ENCODE assay signal across 1 cellular context in the genomic region with DNA sequence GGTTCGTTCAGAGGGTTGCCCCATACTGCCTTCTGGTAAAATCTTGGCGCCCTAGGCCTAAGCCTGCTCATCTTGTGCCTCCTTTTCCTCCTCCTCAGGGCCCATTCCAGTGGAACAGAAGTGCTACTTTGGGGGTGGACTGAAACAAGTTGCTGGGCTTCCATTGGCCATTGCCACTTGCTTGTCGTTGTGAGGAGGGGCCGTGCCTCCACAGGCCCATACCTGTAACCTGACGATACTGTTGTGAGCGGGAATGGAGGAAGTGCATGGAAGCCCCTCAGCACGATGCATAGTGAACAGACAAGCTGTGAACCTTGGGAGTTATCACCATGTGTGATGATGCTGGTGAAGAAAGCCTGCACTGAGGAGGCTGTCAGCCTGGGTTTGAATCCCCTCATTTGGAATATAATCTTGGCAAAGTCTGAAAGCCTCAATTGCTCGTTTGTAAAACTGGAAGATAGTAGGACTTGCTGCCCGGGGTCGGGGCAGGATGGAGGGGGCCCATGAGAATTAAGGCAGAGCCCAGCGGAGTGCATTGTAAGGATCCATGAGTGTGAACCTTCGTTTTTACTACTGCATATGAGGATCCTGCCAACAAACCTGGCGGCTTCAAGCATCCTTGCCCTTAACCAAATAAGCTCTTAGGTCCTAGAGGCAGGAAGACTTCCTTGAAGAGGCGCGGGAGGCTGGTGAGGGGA.
TF ChIP-seq lines count a peak whose summit lies in the region.

No MANE protein-coding gene starts in this region.

TF ChIP-seq in HEK293, 187 proteins besides CTCF, POLR2A, EP300 and RAD21 (continued from another document and continues in another):
- TF ChIP-seq, protein P1, sequence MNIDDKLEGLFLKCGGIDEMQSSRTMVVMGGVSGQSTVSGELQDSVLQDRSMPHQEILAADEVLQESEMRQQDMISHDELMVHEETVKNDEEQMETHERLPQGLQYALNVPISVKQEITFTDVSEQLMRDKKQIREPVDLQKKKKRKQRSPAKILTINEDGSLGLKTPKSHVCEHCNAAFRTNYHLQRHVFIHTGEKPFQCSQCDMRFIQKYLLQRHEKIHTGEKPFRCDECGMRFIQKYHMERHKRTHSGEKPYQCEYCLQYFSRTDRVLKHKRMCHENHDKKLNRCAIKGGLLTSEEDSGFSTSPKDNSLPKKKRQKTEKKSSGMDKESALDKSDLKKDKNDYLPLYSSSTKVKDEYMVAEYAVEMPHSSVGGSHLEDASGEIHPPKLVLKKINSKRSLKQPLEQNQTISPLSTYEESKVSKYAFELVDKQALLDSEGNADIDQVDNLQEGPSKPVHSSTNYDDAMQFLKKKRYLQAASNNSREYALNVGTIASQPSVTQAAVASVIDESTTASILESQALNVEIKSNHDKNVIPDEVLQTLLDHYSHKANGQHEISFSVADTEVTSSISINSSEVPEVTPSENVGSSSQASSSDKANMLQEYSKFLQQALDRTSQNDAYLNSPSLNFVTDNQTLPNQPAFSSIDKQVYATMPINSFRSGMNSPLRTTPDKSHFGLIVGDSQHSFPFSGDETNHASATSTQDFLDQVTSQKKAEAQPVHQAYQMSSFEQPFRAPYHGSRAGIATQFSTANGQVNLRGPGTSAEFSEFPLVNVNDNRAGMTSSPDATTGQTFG (tag by site-specific recombination; IDR thresholded peaks at IDR 0.05; ENCODE audit: borderline replicate concordance), result no peak
- TF ChIP-seq, protein P2, sequence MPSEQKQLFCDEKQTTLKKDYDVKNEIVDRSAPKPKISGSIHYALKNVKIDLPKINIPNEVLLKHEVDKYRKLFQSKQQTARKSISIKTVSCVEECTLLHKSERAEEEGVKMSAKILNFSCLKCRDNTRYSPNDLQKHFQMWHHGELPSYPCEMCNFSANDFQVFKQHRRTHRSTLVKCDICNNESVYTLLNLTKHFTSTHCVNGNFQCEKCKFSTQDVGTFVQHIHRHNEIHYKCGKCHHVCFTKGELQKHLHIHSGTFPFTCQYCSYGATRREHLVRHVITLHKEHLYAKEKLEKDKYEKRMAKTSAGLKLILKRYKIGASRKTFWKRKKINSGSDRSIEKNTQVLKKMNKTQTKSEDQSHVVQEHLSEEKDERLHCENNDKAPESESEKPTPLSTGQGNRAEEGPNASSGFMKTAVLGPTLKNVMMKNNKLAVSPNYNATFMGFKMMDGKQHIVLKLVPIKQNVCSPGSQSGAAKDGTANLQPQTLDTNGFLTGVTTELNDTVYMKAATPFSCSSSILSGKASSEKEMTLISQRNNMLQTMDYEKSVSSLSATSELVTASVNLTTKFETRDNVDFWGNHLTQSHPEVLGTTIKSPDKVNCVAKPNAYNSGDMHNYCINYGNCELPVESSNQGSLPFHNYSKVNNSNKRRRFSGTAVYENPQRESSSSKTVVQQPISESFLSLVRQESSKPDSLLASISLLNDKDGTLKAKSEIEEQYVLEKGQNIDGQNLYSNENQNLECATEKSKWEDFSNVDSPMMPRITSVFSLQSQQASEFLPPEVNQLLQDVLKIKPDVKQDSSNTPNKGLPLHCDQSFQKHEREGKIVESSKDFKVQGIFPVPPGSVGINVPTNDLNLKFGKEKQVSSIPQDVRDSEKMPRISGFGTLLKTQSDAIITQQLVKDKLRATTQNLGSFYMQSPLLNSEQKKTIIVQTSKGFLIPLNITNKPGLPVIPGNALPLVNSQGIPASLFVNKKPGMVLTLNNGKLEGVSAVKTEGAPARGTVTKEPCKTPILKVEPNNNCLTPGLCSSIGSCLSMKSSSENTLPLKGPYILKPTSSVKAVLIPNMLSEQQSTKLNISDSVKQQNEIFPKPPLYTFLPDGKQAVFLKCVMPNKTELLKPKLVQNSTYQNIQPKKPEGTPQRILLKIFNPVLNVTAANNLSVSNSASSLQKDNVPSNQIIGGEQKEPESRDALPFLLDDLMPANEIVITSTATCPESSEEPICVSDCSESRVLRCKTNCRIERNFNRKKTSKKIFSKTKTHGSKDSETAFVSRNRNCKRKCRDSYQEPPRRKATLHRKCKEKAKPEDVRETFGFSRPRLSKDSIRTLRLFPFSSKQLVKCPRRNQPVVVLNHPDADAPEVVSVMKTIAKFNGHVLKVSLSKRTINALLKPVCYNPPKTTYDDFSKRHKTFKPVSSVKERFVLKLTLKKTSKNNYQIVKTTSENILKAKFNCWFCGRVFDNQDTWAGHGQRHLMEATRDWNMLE (tag by site-specific recombination; conservative IDR thresholded peaks at IDR 0.05; ENCODE audit: low read depth), result no peak
- TF ChIP-seq OSR2 (tag by site-specific recombination; IDR thresholded peaks at IDR 0.05) (no peak), ZFP41 (tag by site-specific recombination; IDR thresholded peaks at IDR 0.05; ENCODE audit: borderline replicate concordance) (no peak), ZNF785 (tag by site-specific recombination; IDR thresholded peaks at IDR 0.05) (no peak), KLF8 (tag by site-specific recombination; IDR thresholded peaks at IDR 0.05) (no peak; the same call in 1 of the 2 replicates), ZNF324 (tag by site-specific recombination; IDR thresholded peaks at IDR 0.05) (0 out of 2 replicates have a peak, but pooled peaks have one; percentile 7), ZFHX2 (tag by site-specific recombination; conservative IDR thresholded peaks at IDR 0.05) (no peak), ZNF239 (tag by site-specific recombination; IDR thresholded peaks at IDR 0.05) (no peak), ZNF184 (tag by site-specific recombination; IDR thresholded peaks at IDR 0.05) (no peak), ZNF529 (tag by site-specific recombination; IDR thresholded peaks at IDR 0.05; ENCODE audit: insufficient replicate concordance) (no peak), ZNF341 (tag by site-specific recombination; IDR thresholded peaks at IDR 0.05; ENCODE audit: low read depth) (0 out of 2 replicates have a peak, but pooled peaks have one; percentile 29), EGR2 (tag by site-specific recombination; IDR thresholded peaks at IDR 0.05; ENCODE audit: low read depth) (no peak), OVOL3 (tag by site-specific recombination; IDR thresholded peaks at IDR 0.05) (no peak), ZNF155 (tag by site-specific recombination; IDR thresholded peaks at IDR 0.05) (no peak), ZNF214 (tag by site-specific recombination; IDR thresholded peaks at IDR 0.05; ENCODE audit: borderline replicate concordance) (no peak), GLIS2 (tag by site-specific recombination; IDR thresholded peaks at IDR 0.05) (no peak), ZNF266 (tag by site-specific recombination; IDR thresholded peaks at IDR 0.05; ENCODE audit: low read depth) (no peak), ZNF48 (tag by site-specific recombination; IDR thresholded peaks at IDR 0.05) (no peak), ZNF274 (IDR thresholded peaks at IDR 0.05; ENCODE audit: low read length) (no peak), ZNF274 (tag by site-specific recombination; IDR thresholded peaks at IDR 0.05; ENCODE audit: borderline replicate concordance) (no peak), ZNF521 (tag by site-specific recombination; IDR thresholded peaks at IDR 0.05) (no peak), ZNF549 (tag by site-specific recombination; IDR thresholded peaks at IDR 0.05) (no peak), ZNF202 (tag by site-specific recombination; IDR thresholded peaks at IDR 0.05; ENCODE audit: borderline replicate concordance) (no peak), ZNF221 (tag by site-specific recombination; IDR thresholded peaks at IDR 0.05; ENCODE audit: borderline replicate concordance) (no peak), RBAK (tag by site-specific recombination; IDR thresholded peaks at IDR 0.05) (no peak), ZNF132 (tag by site-specific recombination; IDR thresholded peaks at IDR 0.05; ENCODE audit: borderline replicate concordance) (no peak), ZNF10 (tag by site-specific recombination; IDR thresholded peaks at IDR 0.05) (no peak), MYNN (tag by site-specific recombination; IDR thresholded peaks at IDR 0.05; ENCODE audit: borderline replicate concordance) (no peak), ZNF654 (tag by site-specific recombination; IDR thresholded peaks at IDR 0.05; ENCODE audit: low read depth) (no peak)
- TF ChIP-seq, protein P3, sequence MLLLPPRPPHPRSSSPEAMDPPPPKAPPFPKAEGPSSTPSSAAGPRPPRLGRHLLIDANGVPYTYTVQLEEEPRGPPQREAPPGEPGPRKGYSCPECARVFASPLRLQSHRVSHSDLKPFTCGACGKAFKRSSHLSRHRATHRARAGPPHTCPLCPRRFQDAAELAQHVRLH (tag by site-specific recombination; IDR thresholded peaks at IDR 0.05), result no peak
- TF ChIP-seq, protein P4, sequence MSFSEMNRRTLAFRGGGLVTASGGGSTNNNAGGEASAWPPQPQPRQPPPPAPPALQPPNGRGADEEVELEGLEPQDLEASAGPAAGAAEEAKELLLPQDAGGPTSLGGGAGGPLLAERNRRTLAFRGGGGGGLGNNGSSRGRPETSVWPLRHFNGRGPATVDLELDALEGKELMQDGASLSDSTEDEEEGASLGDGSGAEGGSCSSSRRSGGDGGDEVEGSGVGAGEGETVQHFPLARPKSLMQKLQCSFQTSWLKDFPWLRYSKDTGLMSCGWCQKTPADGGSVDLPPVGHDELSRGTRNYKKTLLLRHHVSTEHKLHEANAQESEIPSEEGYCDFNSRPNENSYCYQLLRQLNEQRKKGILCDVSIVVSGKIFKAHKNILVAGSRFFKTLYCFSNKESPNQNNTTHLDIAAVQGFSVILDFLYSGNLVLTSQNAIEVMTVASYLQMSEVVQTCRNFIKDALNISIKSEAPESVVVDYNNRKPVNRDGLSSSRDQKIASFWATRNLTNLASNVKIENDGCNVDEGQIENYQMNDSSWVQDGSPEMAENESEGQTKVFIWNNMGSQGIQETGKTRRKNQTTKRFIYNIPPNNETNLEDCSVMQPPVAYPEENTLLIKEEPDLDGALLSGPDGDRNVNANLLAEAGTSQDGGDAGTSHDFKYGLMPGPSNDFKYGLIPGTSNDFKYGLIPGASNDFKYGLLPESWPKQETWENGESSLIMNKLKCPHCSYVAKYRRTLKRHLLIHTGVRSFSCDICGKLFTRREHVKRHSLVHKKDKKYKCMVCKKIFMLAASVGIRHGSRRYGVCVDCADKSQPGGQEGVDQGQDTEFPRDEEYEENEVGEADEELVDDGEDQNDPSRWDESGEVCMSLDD (tag by site-specific recombination; IDR thresholded peaks at IDR 0.05), result no peak
- TF ChIP-seq, protein P5, sequence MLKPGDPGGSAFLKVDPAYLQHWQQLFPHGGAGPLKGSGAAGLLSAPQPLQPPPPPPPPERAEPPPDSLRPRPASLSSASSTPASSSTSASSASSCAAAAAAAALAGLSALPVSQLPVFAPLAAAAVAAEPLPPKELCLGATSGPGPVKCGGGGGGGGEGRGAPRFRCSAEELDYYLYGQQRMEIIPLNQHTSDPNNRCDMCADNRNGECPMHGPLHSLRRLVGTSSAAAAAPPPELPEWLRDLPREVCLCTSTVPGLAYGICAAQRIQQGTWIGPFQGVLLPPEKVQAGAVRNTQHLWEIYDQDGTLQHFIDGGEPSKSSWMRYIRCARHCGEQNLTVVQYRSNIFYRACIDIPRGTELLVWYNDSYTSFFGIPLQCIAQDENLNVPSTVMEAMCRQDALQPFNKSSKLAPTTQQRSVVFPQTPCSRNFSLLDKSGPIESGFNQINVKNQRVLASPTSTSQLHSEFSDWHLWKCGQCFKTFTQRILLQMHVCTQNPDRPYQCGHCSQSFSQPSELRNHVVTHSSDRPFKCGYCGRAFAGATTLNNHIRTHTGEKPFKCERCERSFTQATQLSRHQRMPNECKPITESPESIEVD (tag by site-specific recombination; IDR thresholded peaks at IDR 0.05), result no peak
- TF ChIP-seq, protein P6, sequence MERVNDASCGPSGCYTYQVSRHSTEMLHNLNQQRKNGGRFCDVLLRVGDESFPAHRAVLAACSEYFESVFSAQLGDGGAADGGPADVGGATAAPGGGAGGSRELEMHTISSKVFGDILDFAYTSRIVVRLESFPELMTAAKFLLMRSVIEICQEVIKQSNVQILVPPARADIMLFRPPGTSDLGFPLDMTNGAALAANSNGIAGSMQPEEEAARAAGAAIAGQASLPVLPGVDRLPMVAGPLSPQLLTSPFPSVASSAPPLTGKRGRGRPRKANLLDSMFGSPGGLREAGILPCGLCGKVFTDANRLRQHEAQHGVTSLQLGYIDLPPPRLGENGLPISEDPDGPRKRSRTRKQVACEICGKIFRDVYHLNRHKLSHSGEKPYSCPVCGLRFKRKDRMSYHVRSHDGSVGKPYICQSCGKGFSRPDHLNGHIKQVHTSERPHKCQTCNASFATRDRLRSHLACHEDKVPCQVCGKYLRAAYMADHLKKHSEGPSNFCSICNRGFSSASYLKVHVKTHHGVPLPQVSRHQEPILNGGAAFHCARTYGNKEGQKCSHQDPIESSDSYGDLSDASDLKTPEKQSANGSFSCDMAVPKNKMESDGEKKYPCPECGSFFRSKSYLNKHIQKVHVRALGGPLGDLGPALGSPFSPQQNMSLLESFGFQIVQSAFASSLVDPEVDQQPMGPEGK (tag by site-specific recombination; IDR thresholded peaks at IDR 0.05), result peak; percentile 58
- TF ChIP-seq, protein P7, sequence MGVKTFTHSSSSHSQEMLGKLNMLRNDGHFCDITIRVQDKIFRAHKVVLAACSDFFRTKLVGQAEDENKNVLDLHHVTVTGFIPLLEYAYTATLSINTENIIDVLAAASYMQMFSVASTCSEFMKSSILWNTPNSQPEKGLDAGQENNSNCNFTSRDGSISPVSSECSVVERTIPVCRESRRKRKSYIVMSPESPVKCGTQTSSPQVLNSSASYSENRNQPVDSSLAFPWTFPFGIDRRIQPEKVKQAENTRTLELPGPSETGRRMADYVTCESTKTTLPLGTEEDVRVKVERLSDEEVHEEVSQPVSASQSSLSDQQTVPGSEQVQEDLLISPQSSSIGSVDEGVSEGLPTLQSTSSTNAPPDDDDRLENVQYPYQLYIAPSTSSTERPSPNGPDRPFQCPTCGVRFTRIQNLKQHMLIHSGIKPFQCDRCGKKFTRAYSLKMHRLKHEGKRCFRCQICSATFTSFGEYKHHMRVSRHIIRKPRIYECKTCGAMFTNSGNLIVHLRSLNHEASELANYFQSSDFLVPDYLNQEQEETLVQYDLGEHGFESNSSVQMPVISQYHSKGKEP (tag by site-specific recombination; IDR thresholded peaks at IDR 0.05), result peak; percentile 80
- TF ChIP-seq, protein P8, sequence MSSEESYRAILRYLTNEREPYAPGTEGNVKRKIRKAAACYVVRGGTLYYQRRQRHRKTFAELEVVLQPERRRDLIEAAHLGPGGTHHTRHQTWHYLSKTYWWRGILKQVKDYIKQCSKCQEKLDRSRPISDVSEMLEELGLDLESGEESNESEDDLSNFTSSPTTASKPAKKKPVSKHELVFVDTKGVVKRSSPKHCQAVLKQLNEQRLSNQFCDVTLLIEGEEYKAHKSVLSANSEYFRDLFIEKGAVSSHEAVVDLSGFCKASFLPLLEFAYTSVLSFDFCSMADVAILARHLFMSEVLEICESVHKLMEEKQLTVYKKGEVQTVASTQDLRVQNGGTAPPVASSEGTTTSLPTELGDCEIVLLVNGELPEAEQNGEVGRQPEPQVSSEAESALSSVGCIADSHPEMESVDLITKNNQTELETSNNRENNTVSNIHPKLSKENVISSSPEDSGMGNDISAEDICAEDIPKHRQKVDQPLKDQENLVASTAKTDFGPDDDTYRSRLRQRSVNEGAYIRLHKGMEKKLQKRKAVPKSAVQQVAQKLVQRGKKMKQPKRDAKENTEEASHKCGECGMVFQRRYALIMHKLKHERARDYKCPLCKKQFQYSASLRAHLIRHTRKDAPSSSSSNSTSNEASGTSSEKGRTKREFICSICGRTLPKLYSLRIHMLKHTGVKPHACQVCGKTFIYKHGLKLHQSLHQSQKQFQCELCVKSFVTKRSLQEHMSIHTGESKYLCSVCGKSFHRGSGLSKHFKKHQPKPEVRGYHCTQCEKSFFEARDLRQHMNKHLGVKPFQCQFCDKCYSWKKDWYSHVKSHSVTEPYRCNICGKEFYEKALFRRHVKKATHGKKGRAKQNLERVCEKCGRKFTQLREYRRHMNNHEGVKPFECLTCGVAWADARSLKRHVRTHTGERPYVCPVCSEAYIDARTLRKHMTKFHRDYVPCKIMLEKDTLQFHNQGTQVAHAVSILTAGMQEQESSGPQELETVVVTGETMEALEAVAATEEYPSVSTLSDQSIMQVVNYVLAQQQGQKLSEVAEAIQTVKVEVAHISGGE (tag by site-specific recombination; conservative IDR thresholded peaks at IDR 0.05; ENCODE audit: low read depth), result no peak
